8 cellular contexts compared by ENCODE assay signal in the genomic region with DNA sequence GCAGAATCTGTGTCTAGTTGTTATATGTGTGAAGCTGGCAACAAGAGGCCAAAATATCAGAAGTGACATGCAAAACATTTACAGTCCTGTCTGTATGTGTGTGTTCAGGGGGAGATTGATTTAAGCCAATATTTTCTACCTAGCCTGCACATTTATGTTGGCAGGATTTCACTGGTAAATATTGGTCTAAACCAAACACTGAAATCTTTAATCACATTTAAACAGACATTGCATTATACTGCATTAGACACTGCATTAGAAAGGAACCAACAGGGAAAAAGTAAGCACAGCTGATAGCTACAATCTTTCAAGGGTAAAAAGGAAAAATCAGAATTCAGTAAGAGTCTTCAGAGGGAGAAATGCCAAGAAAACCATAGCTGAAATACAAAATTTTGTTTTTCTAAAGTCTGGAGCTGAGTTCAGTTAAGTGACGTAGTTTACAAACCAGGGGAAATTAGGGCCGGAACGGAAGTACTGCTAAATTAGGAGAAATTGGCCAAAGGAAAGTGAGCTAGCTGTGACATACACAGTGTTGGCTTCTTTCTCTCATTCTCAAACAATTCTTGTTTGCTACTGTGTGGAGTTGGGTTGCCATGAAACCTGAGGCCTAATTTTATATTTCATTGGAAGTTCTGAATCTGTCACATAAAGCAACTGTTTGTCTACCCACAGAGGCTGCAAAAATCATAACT.
DNase-seq lines count a peak whose midpoint lies in the region; ATAC-seq and TF ChIP-seq lines count a peak whose summit lies in the region.
"Had no signal": no experiment of that assay in that cellular context is flagged by ENCODE, and none has a peak within 500 bp of the region (broad histone marks: within the 10 kb centered on the region; RNA-seq: fewer than 3 reads in every experiment).

No MANE protein-coding gene starts in this region.

- TF ChIP-seq CTCF in HCT116 (IDR thresholded peaks at IDR 0.05 in 2 of 3, conservative IDR thresholded peaks at IDR 0.05 in 1 of 3; ENCODE audit: borderline replicate concordance in 1 of 3, insufficient read depth in 1 of 3, low read depth in 2 of 3, low read length in 2 of 3) (no peak), right atrium auricular region (IDR thresholded peaks at IDR 0.05) (no peak)

- no peak overlapping the region for H3K4me3 Mint-ChIP-seq in activated CD8-positive, alpha-beta T cell treated with anti-CD3 and anti-CD28 coated beads, Interleukin-2, amount 10 ng/mL, durations not matched to agents 7 days and 5 days

- H3K4me2 ChIP-seq in HCT116 (ENCODE audit: low read length), result peak overlapping the region; percentile 68

- no peak for DNase-seq in HCT116 (ENCODE audit: low read depth, low spot score)
- no peak for DNase-seq in activated CD8-positive, alpha-beta T cell treated with anti-CD3 and anti-CD28 coated beads, Interleukin-2, amount 10 ng/mL, durations not matched to agents 7 days and 5 days
- DNase-seq in right atrium auricular region (ENCODE audit: low spot score), result no peak
- DNase-seq in NCI-H748 treated with DMSO at 0.1 percent for 48 hours (lab: John Stamatoyannopoulos, UW), result no peak
- DNase-seq: activated CD4-positive, alpha-beta T cell treated with anti-CD3 and anti-CD28 coated beads, Interleukin-2, amount 50 U/mL, for 1 hour had no signal

- H3K79me2 ChIP-seq in HCT116 (ENCODE audit: insufficient read depth, low read length), result no peaks in the 10 kb centered on the region

- H3K27me3 ChIP-seq in HCT116 (ENCODE audit: insufficient read depth, low read length) (no peaks in the 10 kb centered on the region), right atrium auricular region (no peaks in the 10 kb centered on the region), stomach smooth muscle (ENCODE audit: control insufficient read depth in 1 of 2, insufficient read depth in 2 of 2, low read length in 2 of 2) (no peaks in the 10 kb centered on the region)

- H3K27ac ChIP-seq in HCT116 (ENCODE audit: low read depth, low read length), result peak overlapping the region; percentile 78
- peak overlapping the region; percentile 58 to 66 for H3K27ac ChIP-seq in right atrium auricular region
- peak overlapping the region; percentile 81 for H3K27ac ChIP-seq in stomach smooth muscle (ENCODE audit: low read length)

- H3K9me3 Mint-ChIP-seq in activated CD8-positive, alpha-beta T cell treated with anti-CD3 and anti-CD28 coated beads, Interleukin-2, amount 10 ng/mL, durations not matched to agents 7 days and 5 days (ENCODE audit: insufficient read depth), result no peaks in the 10 kb centered on the region

- RAD21 ChIA-PET in HCT116 (lab: Charles Lee; ENCODE audit: low non-redundant PET in 1 of 2, low total read pairs in 2 of 2, uncharacterized antibody in 2 of 2, unreplicated experiment in 2 of 2), result no interaction called here

- no peak overlapping the region for H2AFZ ChIP-seq in HCT116 (ENCODE audit: low read depth, low read length, poor library complexity, severe bottlenecking)

- H3K9ac ChIP-seq in HCT116 (ENCODE audit: low read length) (peak overlapping the region; percentile 60), stomach smooth muscle (ENCODE audit: low read length in 2 of 2) (peak overlapping the region; percentile 32 to 52)

- no peak for ATAC-seq in HCT116
- ATAC-seq in activated CD8-positive, alpha-beta T cell treated with anti-CD3 and anti-CD28 coated beads, Interleukin-2, amount 10 ng/mL, durations not matched to agents 7 days and 5 days, result peak; percentile 49
- ATAC-seq in GM18873 (IDR thresholded peaks at IDR 0.05; ENCODE audit: low FRiP score, unreplicated experiment), result no peak
- ATAC-seq in HG02840 (IDR thresholded peaks at IDR 0.05; ENCODE audit: low FRiP score, unreplicated experiment), result no peak

- TF ChIP-seq RAD21 in HCT116 (IDR thresholded peaks at IDR 0.05; ENCODE audit: low read depth), result no peak

- peaks cover 2% of the 10 kb centered on the region for H3K36me3 Mint-ChIP-seq in activated CD8-positive, alpha-beta T cell treated with anti-CD3 and anti-CD28 coated beads, Interleukin-2, amount 10 ng/mL, durations not matched to agents 7 days and 5 days (ENCODE audit: low read depth)

- TF ChIP-seq POLR2A in HCT116 (IDR thresholded peaks at IDR 0.05; ENCODE audit: borderline replicate concordance, extremely low read depth, insufficient read depth, insufficient read length), result no peak

- H3K9me3 ChIP-seq in HCT116 (ENCODE audit: control insufficient read depth in 1 of 2, insufficient read depth in 1 of 2, low read depth in 1 of 2, low read length in 2 of 2) (no peaks in the 10 kb centered on the region), right atrium auricular region (no peaks in the 10 kb centered on the region), stomach smooth muscle (ENCODE audit: control insufficient read depth in 2 of 2, low read length in 2 of 2) (no peaks in the 10 kb centered on the region)

- H3K36me3 ChIP-seq in HCT116 (ENCODE audit: control insufficient read depth in 1 of 2, insufficient read depth in 2 of 2, low read length in 2 of 2), result no peaks in the 10 kb centered on the region; a peak in 1 of 4 replicates
- no peaks in the 10 kb centered on the region for H3K36me3 ChIP-seq in right atrium auricular region
- H3K36me3 ChIP-seq in stomach smooth muscle (ENCODE audit: control insufficient read depth in 2 of 2, insufficient read depth in 2 of 2, low read length in 2 of 2), result no peaks in the 10 kb centered on the region

- BruUV-seq in HCT116 (replicated peaks; lab: Mats Ljungman, UMichigan), result no TSS peak

- H3K4me3 ChIP-seq in HCT116 (replicated peaks in 1 of 2; ENCODE audit: low read depth in 1 of 2, low read length in 2 of 2), result no peak overlapping the region
- no peak overlapping the region for H3K4me3 ChIP-seq in right atrium auricular region
- no peak overlapping the region for H3K4me3 ChIP-seq in stomach smooth muscle (ENCODE audit: low read length in 2 of 2)

- no peaks in the 10 kb centered on the region for H4K20me1 ChIP-seq in HCT116 (ENCODE audit: insufficient read depth)

- peak overlapping the region; percentile 7 for H3K27ac Mint-ChIP-seq in activated CD8-positive, alpha-beta T cell treated with anti-CD3 and anti-CD28 coated beads, Interleukin-2, amount 10 ng/mL, durations not matched to agents 7 days and 5 days

- no peaks in the 10 kb centered on the region for H3K9me2 ChIP-seq in HCT116 (ENCODE audit: insufficient read depth)

- H3K4me1 ChIP-seq in HCT116 (ENCODE audit: control insufficient read depth in 1 of 2, insufficient read depth in 2 of 2, low read length in 2 of 2), result peaks cover 51 to 63% of the 10 kb centered on the region in 2 experiments
- H3K4me1 ChIP-seq in right atrium auricular region, result peaks cover 0 to 10% of the 10 kb centered on the region in 2 donors
- H3K4me1 ChIP-seq in stomach smooth muscle (ENCODE audit: control insufficient read depth, insufficient read depth, low read length), result peaks cover 4% of the 10 kb centered on the region

- no peaks in the 10 kb centered on the region for H3K27me3 Mint-ChIP-seq in activated CD8-positive, alpha-beta T cell treated with anti-CD3 and anti-CD28 coated beads, Interleukin-2, amount 10 ng/mL, durations not matched to agents 7 days and 5 days (ENCODE audit: low read depth)

- H3K4me1 Mint-ChIP-seq in activated CD8-positive, alpha-beta T cell treated with anti-CD3 and anti-CD28 coated beads, Interleukin-2, amount 10 ng/mL, durations not matched to agents 7 days and 5 days (ENCODE audit: low read depth), result peaks cover 17% of the 10 kb centered on the region

- CTCF ChIA-PET in HCT116 (lab: Charles Lee), result no interaction called here
- CTCF ChIA-PET in activated CD8-positive, alpha-beta T cell treated with anti-CD3 and anti-CD28 coated beads, Interleukin-2, amount 10 ng/mL, durations not matched to agents 7 days and 5 days (lab: Charles Lee), result interaction anchor here (1.0 to 1.2 kb wide), 2 partner anchors 10 to 14 kb away, joined by 4 read pairs; no protein-coding TSS in a partner anchor

- intact Hi-C loops in HCT116 (cut with micrococcal nuclease), result no loop called here

- POLR2A ChIA-PET in HCT116 (lab: Charles Lee), result interaction anchor here (1.0 to 2.4 kb wide), 3 partner anchors 10 to 34 kb away, joined by 3 to 8 read pairs (median 4); no protein-coding TSS in a partner anchor
- POLR2A ChIA-PET in activated CD8-positive, alpha-beta T cell treated with anti-CD3 and anti-CD28 coated beads, Interleukin-2, amount 10 ng/mL, durations not matched to agents 7 days and 5 days (lab: Charles Lee), result no interaction called here

TF ChIP-seq in HCT116, 20 proteins besides CTCF, POLR2A, EP300 and RAD21:
- TF ChIP-seq ZNF274 (IDR thresholded peaks at IDR 0.05; ENCODE audit: low read depth, low read length) (no peak), EZH2phosphoT487 (IDR thresholded peaks at IDR 0.05; ENCODE audit: borderline replicate concordance) (no peak), FOSL1 (IDR thresholded peaks at IDR 0.05; ENCODE audit: low read depth) (no peak), EGR1 (IDR thresholded peaks at IDR 0.05; ENCODE audit: low read depth) (no peak), SRF (IDR thresholded peaks at IDR 0.05; ENCODE audit: low read depth) (no peak), CBX3 (IDR thresholded peaks at IDR 0.05; ENCODE audit: low read depth) (no peak), POLR2AphosphoS5 (IDR thresholded peaks at IDR 0.05; ENCODE audit: low read depth, low read length) (no peak), SIN3A (IDR thresholded peaks at IDR 0.05; ENCODE audit: low read depth) (no peak)
- TF ChIP-seq, protein P1, sequence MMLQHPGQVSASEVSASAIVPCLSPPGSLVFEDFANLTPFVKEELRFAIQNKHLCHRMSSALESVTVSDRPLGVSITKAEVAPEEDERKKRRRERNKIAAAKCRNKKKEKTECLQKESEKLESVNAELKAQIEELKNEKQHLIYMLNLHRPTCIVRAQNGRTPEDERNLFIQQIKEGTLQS (IDR thresholded peaks at IDR 0.05), result no peak
